Comparison of ENCODE assay signal across 8 cellular contexts in the genomic region with DNA sequence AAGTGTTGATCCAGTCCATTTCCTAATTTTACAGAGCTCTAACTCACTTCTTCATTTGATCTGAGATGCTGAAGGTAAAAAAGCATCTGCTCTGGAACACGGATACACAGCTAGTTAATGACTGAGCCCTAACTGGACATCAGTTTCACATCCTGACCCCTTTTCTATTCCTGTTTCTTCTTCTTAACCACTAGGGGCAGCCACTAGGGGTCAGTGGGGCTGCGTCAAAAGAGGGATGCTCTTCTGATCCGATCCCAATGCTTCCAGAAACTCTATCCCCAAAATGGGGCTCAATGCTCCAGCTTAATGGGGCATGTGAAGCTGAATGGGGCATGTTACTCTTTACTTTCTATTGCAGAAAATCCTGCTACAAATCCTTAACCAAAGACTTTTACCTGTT. TPM values are rescaled to one million over a fixed set of nuclear protein-coding genes. Genes with fewer than 3 reads are reported as not detected.
DNase-seq lines count a peak whose midpoint lies in the region; ATAC-seq, FAIRE-seq and TF ChIP-seq lines count a peak whose summit lies in the region.

No MANE protein-coding gene starts in this region.

- TF ChIP-seq EP300 in HepG2 (IDR thresholded peaks at IDR 0.05; ENCODE audit: low read depth in 2 of 2, low read length in 2 of 2) = no peak
- no peak for TF ChIP-seq EP300 in HepG2 (CRISPR knock-in tag; IDR thresholded peaks at IDR 0.05; ENCODE audit: borderline replicate concordance)
- TF ChIP-seq EP300 in stomach (IDR thresholded peaks at IDR 0.05) = no peak

- H3K36me3 ChIP-seq in HepG2 (replicated peaks in 1 of 2; ENCODE audit: control insufficient read depth in 1 of 2, insufficient read depth in 2 of 2, low read length in 2 of 2) (no peaks in the 10 kb centered on the region), stomach (no peaks in the 10 kb centered on the region)

- no peaks in the 10 kb centered on the region for H3K4me1 Mint-ChIP-seq in T-helper 2 cell treated with Interferon-gamma antibody and Interleukin-4, amounts not matched to agents 5 μg/mL and 100 μg/mL, for 36 hours (ENCODE audit: low read depth)
- no peaks in the 10 kb centered on the region for H3K4me1 Mint-ChIP-seq in immature natural killer cell

- TF ChIP-seq POLR2A in HepG2 (IDR thresholded peaks at IDR 0.05; ENCODE audit: insufficient read depth in 1 of 2, low read depth in 2 of 2, low read length in 2 of 2) (no peak), stomach (IDR thresholded peaks at IDR 0.05) (no peak)

- H3K27ac ChIP-seq in VCaP (no peak overlapping the region), HepG2 (ENCODE audit: extremely low read length, insufficient read depth, low read length) (no peak overlapping the region), stomach (no peak overlapping the region)

- no peaks in the 10 kb centered on the region for H3K27me3 Mint-ChIP-seq in T-helper 2 cell treated with Interferon-gamma antibody and Interleukin-4, amounts not matched to agents 5 μg/mL and 100 μg/mL, for 36 hours (ENCODE audit: low read depth)
- H3K27me3 Mint-ChIP-seq in immature natural killer cell (ENCODE audit: low read depth in 3 of 3) = no peaks in the 10 kb centered on the region

- TF ChIP-seq CTCF in D721Med (IDR thresholded peaks at IDR 0.05; ENCODE audit: insufficient read depth, missing control alignments) (peak; percentile 44), VCaP (conservative IDR thresholded peaks at IDR 0.05) (peak; percentile 74), HepG2 (CRISPR knock-in tag; IDR thresholded peaks at IDR 0.05) (peak; percentile 66), stomach (IDR thresholded peaks at IDR 0.05) (peak in 1 of 7 experiments; percentile 27)

- no peak overlapping the region for H3K4me3 Mint-ChIP-seq in T-helper 2 cell treated with Interferon-gamma antibody and Interleukin-4, amounts not matched to agents 5 μg/mL and 100 μg/mL, for 36 hours
- H3K4me3 Mint-ChIP-seq in immature natural killer cell = no peak overlapping the region

- 4% methylated on average over 3 of the region's 3 CpGs for WGBS in HepG2 (ENCODE audit: low lambda C conversion rate)
- WGBS in stomach, 5 donors = 30 to 54% (median 42%) methylated on average over 2 to 3 of the region's 3 CpGs

- no peak overlapping the region for H3K9ac ChIP-seq in HepG2 (ENCODE audit: insufficient read depth, low read depth, low read length)

- DNase-seq in D721Med (ENCODE audit: insufficient read length, low spot score) (peak; percentile 14), HPDE6-E6E7 (ENCODE audit: extremely low spot score) (peak; percentile 27), HepG2 (ENCODE audit: low spot score) (peak; percentile 13), immature natural killer cell (no peak), NCI-H2196 treated with DMSO at 0.1 percent for 48 hours (lab: John Stamatoyannopoulos, UW; ENCODE audit: unreplicated experiment) (no peak), stomach (no peak)
- no peak for DNase-seq in T-helper 2 cell treated with Interferon-gamma antibody and Interleukin-4, amounts not matched to agents 5 μg/mL and 100 μg/mL, for 36 hours (ENCODE audit: low spot score)

- ATAC-seq in HepG2 = peak; percentile 75

- peak; percentile 81 for FAIRE-seq in D721Med (lab: Jason Lieb, UNC)
- FAIRE-seq in HepG2 (lab: Jason Lieb, UNC) = peak; percentile 81

- no peaks in the 10 kb centered on the region for H3K9me3 ChIP-seq in HepG2 (ENCODE audit: low read length)
- no peaks in the 10 kb centered on the region for H3K9me3 ChIP-seq in stomach

- no peaks in the 10 kb centered on the region for H3K27me3 ChIP-seq in HepG2 (ENCODE audit: control insufficient read depth in 1 of 2, insufficient read depth in 2 of 2, low read length in 2 of 2)
- no peaks in the 10 kb centered on the region for H3K27me3 ChIP-seq in stomach

- no peak overlapping the region for H3K4me2 ChIP-seq in HepG2 (ENCODE audit: low read depth, low read length)

- H3K4me1 ChIP-seq in HepG2 (ENCODE audit: insufficient read depth, low read length) (no peaks in the 10 kb centered on the region), stomach (no peaks in the 10 kb centered on the region)

- TF ChIP-seq RAD21 in HepG2 (CRISPR knock-in tag; IDR thresholded peaks at IDR 0.05) = no peak

- no peaks in the 10 kb centered on the region for H3K36me3 Mint-ChIP-seq in T-helper 2 cell treated with Interferon-gamma antibody and Interleukin-4, amounts not matched to agents 5 μg/mL and 100 μg/mL, for 36 hours (ENCODE audit: low read depth)
- no peaks in the 10 kb centered on the region for H3K36me3 Mint-ChIP-seq in immature natural killer cell

- POLR2A ChIA-PET in HepG2 (lab: Yijun Ruan, JAX) = no interaction called here

- H2AFZ ChIP-seq in HepG2 (ENCODE audit: low read length) = no peak overlapping the region

- H4K20me1 ChIP-seq in HepG2 (ENCODE audit: insufficient read depth, low read length) = no peaks in the 10 kb centered on the region

- no TSS peak for BruUV-seq in HepG2 (replicated peaks; lab: Mats Ljungman, UMichigan)

- in situ Hi-C loops in HepG2 (cut with HindIII; ENCODE audit: extremely low pct_ligation_motif_present, low pct_unique_long_range_greater_than_20kb) = loop anchor here (10.0 kb wide), 1 partner anchor 318 kb away; no protein-coding TSS in a partner anchor

- no peaks in the 10 kb centered on the region for H3K9me3 Mint-ChIP-seq in T-helper 2 cell treated with Interferon-gamma antibody and Interleukin-4, amounts not matched to agents 5 μg/mL and 100 μg/mL, for 36 hours
- peaks cover 0 to 1% (median 0%) of the 10 kb centered on the region in 6 donors for H3K9me3 Mint-ChIP-seq in immature natural killer cell

- CTCF ChIA-PET in HepG2 (lab: Yijun Ruan, JAX; ENCODE audit: low intra/inter-chr PET ratio, low total read pairs) = interaction anchor here (1.5 to 3.3 kb wide), 2 partner anchors 317 to 626 kb away, joined by 5 to 39 read pairs; no protein-coding TSS in a partner anchor

- H3K27ac Mint-ChIP-seq in T-helper 2 cell treated with Interferon-gamma antibody and Interleukin-4, amounts not matched to agents 5 μg/mL and 100 μg/mL, for 36 hours = no peak overlapping the region
- H3K27ac Mint-ChIP-seq in immature natural killer cell = no peak overlapping the region

- intact Hi-C loops in HepG2 (cut with micrococcal nuclease; ENCODE audit: unreplicated experiment) (loop anchor here (1.0 to 5.0 kb wide), 2 partner anchors 175 to 317 kb away; no protein-coding TSS in a partner anchor), stomach (cut with DNase I; ENCODE audit: low total_unique reads) (no loop called here)

- H3K4me3 ChIP-seq in HepG2 (replicated peaks in 1 of 3; ENCODE audit: insufficient read depth in 1 of 3, low read depth in 2 of 3, low read length in 3 of 3) = no peak overlapping the region
- H3K4me3 ChIP-seq in stomach = no peak overlapping the region

- no peaks in the 10 kb centered on the region for H3K79me2 ChIP-seq in HepG2 (ENCODE audit: insufficient read depth, low read length)

TF ChIP-seq in HepG2, 621 proteins besides CTCF, POLR2A, EP300 and RAD21:
- TF ChIP-seq STAG1 (CRISPR knock-in tag; IDR thresholded peaks at IDR 0.05) = peak; percentile 74
- peak; percentile 40; the same call in 1 of the 2 replicates for TF ChIP-seq SMC3 (IDR thresholded peaks at IDR 0.05; ENCODE audit: low read length)
- no peak for TF ChIP-seq TEAD2 (CRISPR knock-in tag; IDR thresholded peaks at IDR 0.05)

RNA-seq across cellular contexts. Expression of a gene that starts 33.4 kb away (rescaled TPM):
- total RNA-seq in HepG2 (2016; rRNA removed; fragmentation: Illumina TruSeq; extraction: Trizol) (15.4 and 20.5 TPM in 2 replicates), stomach (10 to 100 TPM; 13.6 to 63.4 (median 15.8) TPM)
- total RNA-seq in HepG2 (2016; cell fraction: cytosol; rRNA removed; fragmentation: Illumina TruSeq; extraction: Trizol; ENCODE audit: low read depth) = 3.6 and 3.8 TPM in 2 replicates
- total RNA-seq in HepG2 (2016; cell fraction: insoluble cytoplasmic fraction; rRNA removed; fragmentation: Illumina TruSeq; extraction: Trizol) = 15.1 and 20.1 TPM in 2 replicates
- 5.7 and 6.3 TPM in 2 replicates for total RNA-seq in HepG2 (2016; cell fraction: membrane; rRNA removed; fragmentation: Illumina TruSeq; extraction: Trizol)
- total RNA-seq in HepG2 (2016; cell fraction: nucleus; rRNA removed; fragmentation: Illumina TruSeq; extraction: Trizol) = 38.1 and 39.0 TPM in 2 replicates
- polyA plus RNA-seq in HepG2 (2011; rRNA removed) (273 and 366 TPM in 2 replicates), immature natural killer cell (10 to 100 TPM in 1 of 3 donors, 1 to 10 TPM in 2; 4.4 to 11.2 (median 6.2) TPM), stomach (10 to 100 TPM; 10.5 to 21.9 (median 14.4) TPM)
- 63.5 and 79.6 TPM in 2 replicates for polyA plus RNA-seq in HepG2 (2011; cell fraction: cytosol; rRNA removed)
- 2,242 and 2,679 TPM in 2 replicates for polyA plus RNA-seq in HepG2 (2011; cell fraction: nucleus; rRNA removed)
- polyA plus RNA-seq in HepG2 (2012) = 163 and 167 TPM in 2 replicates
- 1.6 and 1.7 TPM in 2 replicates for polyA plus RNA-seq in HepG2 (2016; cell fraction: cytosol; fragmentation: Illumina TruSeq; extraction: Trizol; ENCODE audit: low read depth)
- polyA plus RNA-seq in HepG2 (2016; cell fraction: insoluble cytoplasmic fraction; fragmentation: Illumina TruSeq; extraction: Trizol; ENCODE audit: low read depth) = 15.4 and 16.9 TPM in 2 replicates
- polyA plus RNA-seq in HepG2 (2016; cell fraction: membrane; fragmentation: Illumina TruSeq; extraction: Trizol; ENCODE audit: low read depth) = 3.7 and 4.0 TPM in 2 replicates
- polyA plus RNA-seq in HepG2 (2016; cell fraction: nucleus; fragmentation: Illumina TruSeq; extraction: Trizol; ENCODE audit: insufficient read depth, low read depth) = 129 and 139 TPM in 2 replicates
- 50.1 and 194 TPM in 2 replicates for polyA minus RNA-seq in HepG2 (2011; rRNA and poly(A)+ RNA removed; ENCODE audit: low replicate concordance)
- 45.9 and 57.7 TPM in 2 replicates for polyA minus RNA-seq in HepG2 (2011; cell fraction: cytosol; rRNA and poly(A)+ RNA removed)
- 560 and 596 TPM in 2 replicates for polyA minus RNA-seq in HepG2 (2011; cell fraction: nucleus; rRNA and poly(A)+ RNA removed)

Comparison
In these comparisons a context has a peak if more than half of its experiments do, and no peak if none do; other contexts are left out.
1. DNase-seq: peak in D721Med (single experiment), HPDE6-E6E7 (single experiment) and HepG2 (single experiment); none in T-helper 2 cell treated with Interferon-gamma antibody and Interleukin-4, amounts not matched to agents 5 μg/mL and 100 μg/mL, for 36 hours (single experiment), immature natural killer cell (0 of 3), NCI-H2196 treated with DMSO at 0.1 percent for 48 hours (single experiment) and stomach (single experiment).